Comparison of ENCODE assay signal across 16 cellular contexts in genomic region chr9:98654247-98654646, GRCh38. TPM values are rescaled to one million over a fixed set of nuclear protein-coding genes. Genes with fewer than 3 reads are reported as not detected.
A peak's percentile ranks its signal among the peaks of the same experiment; 100 is the strongest.
DNase-seq lines count a peak whose midpoint lies in the region; ATAC-seq and TF ChIP-seq lines count a peak whose summit lies in the region.
"Had no signal": no experiment of that assay in that cellular context is flagged by ENCODE, and none has a peak within 500 bp of the region (broad histone marks: within the 10 kb centered on the region; RNA-seq: fewer than 3 reads in every experiment).

No MANE protein-coding gene starts in this region.

- no peaks in the 10 kb centered on the region for H3K36me3 Mint-ChIP-seq in endodermal cell (ENCODE audit: low read depth)
- H3K36me3 Mint-ChIP-seq: mesothelial cell of epicardium had no signal

- DNase-seq in NCI-H2081 (lab: John Stamatoyannopoulos, UW) (peak; percentile 40 to 78), NCI-H2081 treated with DMSO at 0.1 percent for 48 hours (lab: John Stamatoyannopoulos, UW) (no peak), NCI-H2171 treated with DMSO at 0.1 percent for 48 hours (lab: John Stamatoyannopoulos, UW) (peak; percentile 83), astrocyte of the hippocampus (ENCODE audit: low read depth, low spot score) (peak; percentile 17), stromal cell of bone marrow (ENCODE audit: low read depth) (peak; percentile 14), endodermal cell (no peak), NCI-H187 (lab: John Stamatoyannopoulos, UW) (no peak)
- DNase-seq: 8988T, islet precursor cell, occipital lobe, T1000 had no signal

- WGBS in endodermal cell (ENCODE audit: insufficient coverage in 1 of 2, insufficient read length in 1 of 2), 2 experiments = 93 to 94% methylated on average over 4 to 6 of the region's 6 CpGs

- H3K27ac Mint-ChIP-seq in endodermal cell = no peak overlapping the region
- H3K27ac Mint-ChIP-seq: mesothelial cell of epicardium had no signal

- H3K36me3 ChIP-seq in endodermal cell (ENCODE audit: control insufficient read depth, insufficient read depth, low read length) = no peaks in the 10 kb centered on the region

- no peaks in the 10 kb centered on the region for H3K27me3 Mint-ChIP-seq in endodermal cell (ENCODE audit: insufficient read depth)

- H3K4me1 Mint-ChIP-seq in endodermal cell = no peaks in the 10 kb centered on the region
- H3K4me1 Mint-ChIP-seq: mesothelial cell of epicardium had no signal

- ATAC-seq in HG02571 (IDR thresholded peaks at IDR 0.05; ENCODE audit: unreplicated experiment) = no peak
- ATAC-seq: HCT116 had no signal

- H3K9ac ChIP-seq in endodermal cell (ENCODE audit: extremely low read depth, low read length, poor library complexity, severe bottlenecking) = no peak overlapping the region

- no peaks in the 10 kb centered on the region for H3K27me3 ChIP-seq in endodermal cell (ENCODE audit: control insufficient read depth, insufficient read depth, low read length, poor library complexity, severe bottlenecking)

- peaks cover 3% of the 10 kb centered on the region for H3K9me3 Mint-ChIP-seq in endodermal cell

- H3K9me3 ChIP-seq in endodermal cell (ENCODE audit: control insufficient read depth, low read length) = no peaks in the 10 kb centered on the region

- H3K4me3 Mint-ChIP-seq in endodermal cell = no peak overlapping the region
- H3K4me3 Mint-ChIP-seq: mesothelial cell of epicardium had no signal

- TF ChIP-seq CTCF in endodermal cell (conservative IDR thresholded peaks at IDR 0.05) = no peak

- no peak overlapping the region for H3K4me3 ChIP-seq in endodermal cell (ENCODE audit: low read length)
- H3K4me3 ChIP-seq: smooth muscle cell had no signal

- no peaks in the 10 kb centered on the region for H3K4me1 ChIP-seq in endodermal cell (ENCODE audit: control insufficient read depth, insufficient read depth, low read length)

- no peak overlapping the region for H3K27ac ChIP-seq in endodermal cell (ENCODE audit: low read depth, low read length)

RNA-seq across cellular contexts. Expression of gene GABBR2, which starts 54.5 kb away (rescaled TPM):
- 1 to 10 TPM; 1.2 to 1.3 TPM for total RNA-seq in endodermal cell
- 0.61 TPM for polyA plus RNA-seq in endodermal cell (2013, experiment 1 of 2)
- polyA plus RNA-seq in endodermal cell (2013, experiment 2 of 2) = 0.58 TPM
- total RNA-seq: MCF 10A, smooth muscle cell had no signal

Comparison
In these comparisons a context has a peak if more than half of its experiments do, and no peak if none do; other contexts are left out.
1. DNase-seq: peak in NCI-H2081 (2 of 2), NCI-H2171 treated with DMSO at 0.1 percent for 48 hours (single experiment), astrocyte of the hippocampus (single experiment) and stromal cell of bone marrow (single experiment); none in NCI-H2081 treated with DMSO at 0.1 percent for 48 hours (single experiment), endodermal cell (single experiment) and NCI-H187 (0 of 2).